Comparison of ENCODE assay signal across 8 cellular contexts in genomic region chr9:137277329-137278041, GRCh38. TPM values are rescaled to one million over a fixed set of nuclear protein-coding genes. Genes with fewer than 3 reads are reported as not detected.
A peak's percentile ranks its signal among the peaks of the same experiment; 100 is the strongest.
DNase-seq lines count a peak whose midpoint lies in the region; ATAC-seq and TF ChIP-seq lines count a peak whose summit lies in the region.

Gene TOR4A, plus strand, starts transcription at chr9:137277726. Its CDS starts 964 bp downstream, at chr9:137278690.

- H3K36me3 Mint-ChIP-seq in natural killer cell: no peaks in the 10 kb centered on the region

- peaks cover 11% of the 10 kb centered on the region for H3K36me3 ChIP-seq in HUES48 (ENCODE audit: control insufficient read depth, insufficient read depth, low read length)

- peak within 1 kb of the TSS; percentile 54 for H3K4me3 ChIP-seq in HUES48 (ENCODE audit: low read depth, low read length)
- peak within 1 kb of the TSS; percentile 74 for H3K4me3 ChIP-seq in fibroblast of the aortic adventitia (ENCODE audit: low read depth, low read length)

- H3K4me3 Mint-ChIP-seq in natural killer cell: peak within 1 kb of the TSS; percentile 96

- peak within 1 kb of the TSS; percentile 91 for H3K27ac ChIP-seq in HUES48 (ENCODE audit: low read depth, low read length)

- H3K27me3 Mint-ChIP-seq in natural killer cell (ENCODE audit: low read depth in 2 of 2): no peaks in the 10 kb centered on the region

- TF ChIP-seq CTCF in fibroblast of the aortic adventitia (IDR thresholded peaks at IDR 0.05; ENCODE audit: insufficient read depth, low read length) (peak; percentile 9), natural killer cell (IDR thresholded peaks at IDR 0.05) (no peak)

- peaks cover 20% of the 10 kb centered on the region for H3K27me3 ChIP-seq in HUES48 (ENCODE audit: control insufficient read depth, insufficient read depth, low read length)

- no peaks in the 10 kb centered on the region for H3K9me3 Mint-ChIP-seq in natural killer cell

- peaks cover 19% of the 10 kb centered on the region for H3K4me1 ChIP-seq in HUES48 (ENCODE audit: control insufficient read depth, insufficient read depth, low read length)

- peak within 1 kb of the TSS; percentile 72 to 91 for H3K27ac Mint-ChIP-seq in natural killer cell

- H3K9me3 ChIP-seq in HUES48 (ENCODE audit: control insufficient read depth, insufficient read depth, low read length): no peaks in the 10 kb centered on the region

- H3K4me1 Mint-ChIP-seq in natural killer cell: peaks cover 9 to 40% of the 10 kb centered on the region in 2 donors

- ATAC-seq in GM21367 (IDR thresholded peaks at IDR 0.05; ENCODE audit: unreplicated experiment) (peak; percentile 63), natural killer cell (peak; percentile 70 to 86 (median 79))

- peak within 1 kb of the TSS; percentile 20; the same call in 1 of the 2 replicates for H3K9ac ChIP-seq in HUES48 (ENCODE audit: low read depth, low read length)

- intact Hi-C loops in natural killer cell (cut with micrococcal nuclease): no loop called here

- peak; percentile 79 for DNase-seq in GF-D8 (lab: John Stamatoyannopoulos, UW)
- peak; percentile 66 for DNase-seq in activated CD4-positive, CD25-positive, alpha-beta regulatory T cell treated with anti-CD3 and anti-CD28 coated beads, Interleukin-2, amount 50 U/mL, for 72 hours
- peak; percentile 84 for DNase-seq in fibroblast of the aortic adventitia (ENCODE audit: low read depth)
- DNase-seq in natural killer cell: peak; percentile 56
- DNase-seq in NCI-H748 treated with DMSO at 0.1 percent for 48 hours (lab: John Stamatoyannopoulos, UW): no peak
- DNase-seq in NCI-H748 (lab: John Stamatoyannopoulos, UW; ENCODE audit: unreplicated experiment): no peak

RNA-seq across cellular contexts. Expression of gene TOR4A, which starts in this region (rescaled TPM):
- total RNA-seq in fibroblast of the aortic adventitia (ENCODE audit: low replicate concordance): 12.6 and 31.3 TPM in 2 replicates
- 10 to 100 TPM; 16.3 to 24.6 (median 19.2) TPM for total RNA-seq in natural killer cell

Comparison
In these comparisons a context has a peak if more than half of its experiments do, and no peak if none do; other contexts are left out.
1. DNase-seq: peak in GF-D8 (single experiment), activated CD4-positive, CD25-positive, alpha-beta regulatory T cell treated with anti-CD3 and anti-CD28 coated beads, Interleukin-2, amount 50 U/mL, for 72 hours (single experiment), fibroblast of the aortic adventitia (single experiment) and natural killer cell (single experiment); none in NCI-H748 treated with DMSO at 0.1 percent for 48 hours (single experiment) and NCI-H748 (single experiment).